9 cellular contexts compared by ENCODE assay signal in the genomic region with DNA sequence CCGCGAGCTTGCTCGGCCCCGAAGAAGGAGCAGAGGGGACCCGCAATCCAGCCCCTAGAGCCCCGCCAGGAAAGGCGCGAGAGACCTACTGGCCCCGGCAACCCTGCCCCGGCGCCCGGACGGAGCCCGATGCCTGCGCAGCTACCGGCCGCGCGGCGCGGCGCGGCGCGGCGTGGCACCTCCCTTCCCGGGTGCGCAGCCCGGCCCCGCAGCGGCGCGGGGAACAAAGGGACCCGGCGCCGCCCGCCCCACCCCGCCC. TPM values are rescaled to one million over a fixed set of nuclear protein-coding genes. Genes with fewer than 3 reads are reported as not detected.
DNase-seq lines count a peak whose midpoint lies in the region; ATAC-seq, FAIRE-seq and TF ChIP-seq lines count a peak whose summit lies in the region.
"Had no signal": no experiment of that assay in that cellular context is flagged by ENCODE, and none has a peak within 500 bp of the region (broad histone marks: within the 10 kb centered on the region; RNA-seq: fewer than 3 reads in every experiment).

No MANE protein-coding gene starts in this region.

- H3K27me3 ChIP-seq in HUES6 (ENCODE audit: control insufficient read depth, insufficient read depth, low read length) (peaks cover 28% of the 10 kb centered on the region), H1 (replicated peaks in 1 of 4; ENCODE audit: control insufficient read depth in 3 of 4, extremely low read depth in 1 of 4, insufficient read depth in 3 of 4, low read length in 3 of 4) (peaks cover 2 to 27% (median 4%) of the 10 kb centered on the region in 4 experiments; a peak in 5 of 7 replicates)

- H3K36me3 ChIP-seq in HUES6 (ENCODE audit: control insufficient read depth, insufficient read depth, low read length), result no peaks in the 10 kb centered on the region
- H3K36me3 ChIP-seq in H1 (ENCODE audit: control insufficient read depth in 2 of 4, insufficient read depth in 4 of 4, low read length in 3 of 4), result no peaks in the 10 kb centered on the region

- TF ChIP-seq CTCF in AG09309 (IDR thresholded peaks at IDR 0.05; ENCODE audit: control insufficient read depth, insufficient read depth, low read depth, low read length, missing control alignments), result no peak
- TF ChIP-seq CTCF in H1 (IDR thresholded peaks at IDR 0.05; ENCODE audit: control extremely low read depth in 1 of 3, insufficient read depth in 1 of 3, low read depth in 1 of 3, low read length in 3 of 3), result no peak

- no peak overlapping the region for H2BK5ac ChIP-seq in H1 (ENCODE audit: low read depth, low read length)

- TF ChIP-seq RAD21 in H1 (IDR thresholded peaks at IDR 0.05 in 1 of 2, conservative IDR thresholded peaks at IDR 0.05 in 1 of 2; ENCODE audit: low read depth in 2 of 2, low read length in 2 of 2), result no peak

- H2AFZ ChIP-seq in H1 (ENCODE audit: low read length), result no peak overlapping the region

- H3K4me3 ChIP-seq in AG09309 (ENCODE audit: control insufficient read depth, low read depth, low read length) (peak overlapping the region; percentile 91), HUES6 (ENCODE audit: low read depth, low read length) (peak overlapping the region; percentile 94), H1 (ENCODE audit: extremely low read depth in 1 of 4, insufficient read depth in 2 of 4, low read depth in 3 of 4, low read length in 4 of 4) (peak overlapping the region; percentile 56 to 83 (median 72))

- TF ChIP-seq EP300 in H1 (IDR thresholded peaks at IDR 0.05; ENCODE audit: borderline replicate concordance in 1 of 2, low read depth in 2 of 2, low read length in 2 of 2), result no peak

- peak overlapping the region; percentile 84 to 99 for H3K4me2 ChIP-seq in H1 (ENCODE audit: insufficient read depth in 1 of 2, low read depth in 2 of 2, low read length in 2 of 2)

- H3K79me1 ChIP-seq in H1 (ENCODE audit: low read depth, low read length), result no peaks in the 10 kb centered on the region; the same call in 1 of the 2 replicates

- H3K27me3 Mint-ChIP-seq in natural killer cell treated with Interleukin-12 subunit alpha and Interleukin-12 subunit beta and Interleukin-15 and Interleukin-18, amount 100 ng/mL, for 72 hours, result peaks cover 34 to 50% of the 10 kb centered on the region in 2 donors

- peaks cover 29% of the 10 kb centered on the region for H3K4me1 ChIP-seq in HUES6 (ENCODE audit: control insufficient read depth, insufficient read depth, low read length)
- H3K4me1 ChIP-seq in H1 (replicated peaks in 1 of 4; ENCODE audit: control insufficient read depth in 3 of 4, insufficient read depth in 4 of 4, low read length in 3 of 4), result peaks cover 0 to 12% (median 2%) of the 10 kb centered on the region in 4 experiments; a peak in 6 of 7 replicates

- H3K4me3 Mint-ChIP-seq in natural killer cell treated with Interleukin-12 subunit alpha and Interleukin-12 subunit beta and Interleukin-15 and Interleukin-18, amount 100 ng/mL, for 72 hours, result peak overlapping the region; percentile 85

- H3K4ac ChIP-seq in H1 (replicated peaks; ENCODE audit: insufficient read length, low read depth, low read length), result no peak overlapping the region

- no peak overlapping the region for H3K56ac ChIP-seq in H1 (replicated peaks; ENCODE audit: insufficient read length, low read depth, low read length)

- H3K27ac ChIP-seq in HUES6 (ENCODE audit: low read depth, low read length) (peak overlapping the region; percentile 36; the same call in 1 of the 2 replicates), H1 (ENCODE audit: low read depth, low read length) (no peak overlapping the region)

- H4K5ac ChIP-seq in H1 (ENCODE audit: insufficient read length, low read depth, low read length), result no peak overlapping the region

- H3K4me1 Mint-ChIP-seq in natural killer cell treated with Interleukin-12 subunit alpha and Interleukin-12 subunit beta and Interleukin-15 and Interleukin-18, amount 100 ng/mL, for 72 hours (ENCODE audit: low read depth in 2 of 2), result peaks cover 12 to 16% of the 10 kb centered on the region in 2 donors

- POLR2A ChIA-PET in H1 (lab: Charles Lee; ENCODE audit: partially characterized antibody), result no interaction called here

- H4K8ac ChIP-seq in H1 (ENCODE audit: extremely low read depth, insufficient read depth, low read length), result no peak overlapping the region; the same call in 1 of the 2 replicates

- peaks cover 0 to 26% of the 10 kb centered on the region in 2 experiments; a peak in 2 of 4 replicates for H3K79me2 ChIP-seq in H1 (ENCODE audit: control insufficient read depth in 1 of 2, insufficient read depth in 2 of 2, low read length in 2 of 2)

- no peak overlapping the region for H3K27ac Mint-ChIP-seq in natural killer cell treated with Interleukin-12 subunit alpha and Interleukin-12 subunit beta and Interleukin-15 and Interleukin-18, amount 100 ng/mL, for 72 hours

- no peak overlapping the region for H3K18ac ChIP-seq in H1 (ENCODE audit: extremely low read depth, low read length)

- no peak overlapping the region for H2BK20ac ChIP-seq in H1 (ENCODE audit: low read length)

- H3K9me3 Mint-ChIP-seq in natural killer cell treated with Interleukin-12 subunit alpha and Interleukin-12 subunit beta and Interleukin-15 and Interleukin-18, amount 100 ng/mL, for 72 hours, result no peaks in the 10 kb centered on the region

- FAIRE-seq in H1 (lab: Jason Lieb, UNC), result no peak
- FAIRE-seq: colon had no signal

- no peak overlapping the region for H2BK15ac ChIP-seq in H1 (ENCODE audit: low read length)

- 0% methylated on average over 5 of the region's 38 CpGs; no CpG with 5 or more reads in 1 of the 2 experiments for WGBS in H1 (ENCODE audit: extremely low coverage in 1 of 2, insufficient coverage in 1 of 2, insufficient read length in 1 of 2, insufficient replicate concordance in 2 of 2, low coverage in 1 of 2, low lambda C conversion rate in 2 of 2, missing lambda C conversion rate in 1 of 2), 2 experiments

- H2AK5ac ChIP-seq in H1 (ENCODE audit: low read depth, low read length), result no peak overlapping the region

- no peak overlapping the region for H2BK120ac ChIP-seq in H1 (replicated peaks; ENCODE audit: low read depth, low read length)

- DNase-seq in AG09309 (ENCODE audit: low read depth) (no peak), H1 (ENCODE audit: low read depth in 1 of 2, low spot score in 2 of 2) (peak in 1 of 2 experiments; percentile 59), medulla oblongata (ENCODE audit: extremely low spot score) (no peak), activated gamma-delta T cell (lab: John Stamatoyannopoulos, UW) (no peak)
- no peak for DNase-seq in natural killer cell treated with Interleukin-12 subunit alpha and Interleukin-12 subunit beta and Interleukin-15 and Interleukin-18, amount 100 ng/mL, for 72 hours (ENCODE audit: low spot score)

- no peak overlapping the region for H2BK12ac ChIP-seq in H1 (ENCODE audit: low read depth, low read length)

- TF ChIP-seq POLR2A in H1 (IDR thresholded peaks at IDR 0.05; ENCODE audit: control extremely low read depth in 1 of 2, low read depth in 2 of 2, low read length in 2 of 2), result no peak

- H4K91ac ChIP-seq in H1 (replicated peaks; ENCODE audit: insufficient read length, low read length), result no peak overlapping the region

- H3K36me3 Mint-ChIP-seq in natural killer cell treated with Interleukin-12 subunit alpha and Interleukin-12 subunit beta and Interleukin-15 and Interleukin-18, amount 100 ng/mL, for 72 hours, result peaks cover 12% of the 10 kb centered on the region

- H4K20me1 ChIP-seq in H1 (replicated peaks in 1 of 2; ENCODE audit: control insufficient read depth in 1 of 2, insufficient read depth in 2 of 2, low read length in 2 of 2), result peaks cover 0 to 7% of the 10 kb centered on the region in 2 experiments

- no peak overlapping the region for H3K23ac ChIP-seq in H1 (ENCODE audit: insufficient read length)

- CTCF ChIA-PET in H1 (lab: Charles Lee; ENCODE audit: partially characterized antibody), result no interaction called here

- ATAC-seq in natural killer cell treated with Interleukin-12 subunit alpha and Interleukin-12 subunit beta and Interleukin-15 and Interleukin-18, amount 100 ng/mL, for 72 hours, result peak in 1 of 2 donors; percentile 37
- no peak for ATAC-seq in HG02981 (IDR thresholded peaks at IDR 0.05; ENCODE audit: unreplicated experiment)
- no peak for ATAC-seq in HG03342 (IDR thresholded peaks at IDR 0.05; ENCODE audit: unreplicated experiment)

- H3K14ac ChIP-seq in H1 (ENCODE audit: insufficient read length), result no peak overlapping the region

- no peaks in the 10 kb centered on the region for H3K9me3 ChIP-seq in HUES6 (ENCODE audit: control insufficient read depth, insufficient read depth, low read depth, low read length)
- no peaks in the 10 kb centered on the region for H3K9me3 ChIP-seq in H1 (ENCODE audit: insufficient read depth in 2 of 2, low read depth in 1 of 2, low read length in 1 of 2)

- H3K23me2 ChIP-seq in H1 (ENCODE audit: low read depth, low read length), result peaks cover 19% of the 10 kb centered on the region

- H3K9ac ChIP-seq in HUES6 (ENCODE audit: low read length), result peak overlapping the region; percentile 85
- peak overlapping the region in 2 of 4 experiments; percentile 14 to 57; a peak in 1 of 7 replicates for H3K9ac ChIP-seq in H1 (replicated peaks in 1 of 4; ENCODE audit: extremely low read depth in 1 of 4, low read depth in 3 of 4, low read length in 3 of 4)

TF ChIP-seq in H1, 55 proteins besides CTCF, POLR2A, EP300 and RAD21:
- TF ChIP-seq RBBP5 (IDR thresholded peaks at IDR 0.05; ENCODE audit: borderline replicate concordance, low read depth, low read length) (no peak), BACH1 (IDR thresholded peaks at IDR 0.05; ENCODE audit: low read length) (peak; percentile 1; the same call in 1 of the 2 replicates)

RNA-seq across cellular contexts. Expression of a gene that starts 0.3 kb away (rescaled TPM):
- total RNA-seq in H1 (2021; fragmentation: NEBNext Ultra II Directional; extraction: Animal tissue kit (Norgen Biotek cat#: 25700)), result 53.8 and 56.5 TPM in 2 replicates
- 12.4 and 15.0 TPM in 2 replicates for polyA plus RNA-seq in H1 (2011; rRNA removed)
- polyA plus RNA-seq in H1 (2011; cell fraction: cytosol; rRNA removed), result 19.3 TPM
- polyA plus RNA-seq in H1 (2011; cell fraction: nucleus; rRNA removed), result 17.3 TPM
- 19.6 to 43.7 TPM (median 29.0 TPM) in 4 replicates for polyA plus RNA-seq in H1 (2012, experiment 1 of 2)
- 2.8 TPM for polyA plus RNA-seq in H1 (2012, experiment 2 of 2)
- 73.3 TPM for polyA plus RNA-seq in H1 (2013, experiment 1 of 2)
- polyA plus RNA-seq in H1 (2013, experiment 2 of 2), result 72.4 TPM
- 59.4 and 75.0 TPM in 2 replicates for polyA minus RNA-seq in H1 (2011; rRNA and poly(A)+ RNA removed)
- polyA minus RNA-seq in H1 (2011; cell fraction: cytosol; rRNA and poly(A)+ RNA removed), result 22.8 TPM
- 33.8 TPM for polyA minus RNA-seq in H1 (2011; cell fraction: nucleus; rRNA and poly(A)+ RNA removed)
- total RNA-seq in natural killer cell treated with Interleukin-12 subunit alpha and Interleukin-12 subunit beta and Interleukin-15 and Interleukin-18, amount 100 ng/mL, for 72 hours, result 1 to 10 TPM in 1 of 2 donors, not detected in 1; 1.4 TPM

Comparison
In these comparisons a context has a peak if more than half of its experiments do, and no peak if none do; other contexts are left out.
1. RNA of a gene that starts 0.3 kb away (total RNA-seq): 53.8 to 56.5 TPM in H1; 1.4 TPM in natural killer cell treated with Interleukin-12 subunit alpha and Interleukin-12 subunit beta and Interleukin-15 and Interleukin-18, amount 100 ng/mL, for 72 hours; every median in the first group is over 10 times any median in the second.
2. Peak in every context shown above with its lines, with median percentiles within 50 percentile points of each other: H3K4me3 ChIP-seq.